Comparison of ENCODE assay signal across 1 cellular context in the genomic region with DNA sequence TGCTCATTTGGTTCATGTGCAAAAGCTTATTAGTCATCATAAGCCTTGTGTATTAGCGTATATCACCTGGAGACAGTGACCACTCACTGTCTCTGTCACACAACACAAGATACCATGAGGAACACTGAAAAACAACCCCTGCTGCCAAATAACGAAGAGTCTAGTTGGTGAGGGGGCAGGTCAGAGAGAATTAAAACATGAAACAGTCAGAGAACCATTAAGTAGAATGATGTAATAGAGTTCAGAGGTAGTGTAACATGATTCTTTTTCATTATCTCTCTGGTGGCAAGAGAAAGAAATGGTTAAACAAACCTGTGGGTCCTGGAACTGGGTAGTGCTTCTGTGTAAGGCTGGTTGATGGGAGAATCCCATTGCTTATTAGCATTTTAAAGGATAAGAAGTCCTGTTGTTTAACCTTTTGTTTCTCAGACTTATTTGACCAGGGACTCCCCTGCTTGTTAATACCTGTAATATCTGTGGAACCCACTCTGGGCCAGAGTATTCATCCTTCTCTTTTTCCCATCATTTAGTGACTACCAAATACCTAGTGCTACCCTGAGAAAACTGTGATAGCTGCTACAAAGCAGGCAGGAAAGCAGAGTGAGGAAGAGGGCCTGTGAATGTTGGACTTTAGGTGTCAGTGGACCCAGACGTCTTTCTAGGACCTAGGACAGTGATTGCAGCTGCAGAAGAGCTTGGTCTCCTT.
A peak's percentile ranks its signal among the peaks of the same experiment; 100 is the strongest.
TF ChIP-seq lines count a peak whose summit lies in the region.

No MANE protein-coding gene starts in this region.

TF ChIP-seq in HEK293, 187 proteins besides CTCF, POLR2A, EP300 and RAD21 (continued from another document and continues in another):
- TF ChIP-seq GFI1B (tag by site-specific recombination; IDR thresholded peaks at IDR 0.05) = no peak
- TF ChIP-seq ZIC2 (tag by site-specific recombination; IDR thresholded peaks at IDR 0.05) = no peak
- TF ChIP-seq YY1 (tag by site-specific recombination; IDR thresholded peaks at IDR 0.05) = no peak
- TF ChIP-seq SCRT2 (tag by site-specific recombination; IDR thresholded peaks at IDR 0.05) = peak; percentile 91
- TF ChIP-seq ZNF791 (tag by site-specific recombination; IDR thresholded peaks at IDR 0.05) = no peak
- no peak for TF ChIP-seq BCL11A (tag by site-specific recombination; IDR thresholded peaks at IDR 0.05; ENCODE audit: low read depth)
- TF ChIP-seq YY2 (tag by site-specific recombination; IDR thresholded peaks at IDR 0.05) = no peak
- no peak for TF ChIP-seq ZNF174 (tag by site-specific recombination; IDR thresholded peaks at IDR 0.05)
- TF ChIP-seq ZNF341 (tag by site-specific recombination; IDR thresholded peaks at IDR 0.05; ENCODE audit: low read depth) = no peak
- peak; percentile 36 for TF ChIP-seq PRDM1 (tag by site-specific recombination; IDR thresholded peaks at IDR 0.05)
- TF ChIP-seq, protein P1, sequence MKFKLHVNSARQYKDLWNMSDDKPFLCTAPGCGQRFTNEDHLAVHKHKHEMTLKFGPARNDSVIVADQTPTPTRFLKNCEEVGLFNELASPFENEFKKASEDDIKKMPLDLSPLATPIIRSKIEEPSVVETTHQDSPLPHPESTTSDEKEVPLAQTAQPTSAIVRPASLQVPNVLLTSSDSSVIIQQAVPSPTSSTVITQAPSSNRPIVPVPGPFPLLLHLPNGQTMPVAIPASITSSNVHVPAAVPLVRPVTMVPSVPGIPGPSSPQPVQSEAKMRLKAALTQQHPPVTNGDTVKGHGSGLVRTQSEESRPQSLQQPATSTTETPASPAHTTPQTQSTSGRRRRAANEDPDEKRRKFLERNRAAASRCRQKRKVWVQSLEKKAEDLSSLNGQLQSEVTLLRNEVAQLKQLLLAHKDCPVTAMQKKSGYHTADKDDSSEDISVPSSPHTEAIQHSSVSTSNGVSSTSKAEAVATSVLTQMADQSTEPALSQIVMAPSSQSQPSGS (tag by site-specific recombination; IDR thresholded peaks at IDR 0.05; ENCODE audit: low read depth) = peak; percentile 60; the same call in 1 of the 2 replicates
- peak; percentile 48; the same call in 1 of the 2 replicates for TF ChIP-seq GLIS1 (tag by site-specific recombination; IDR thresholded peaks at IDR 0.05)
- peak; percentile 70 for TF ChIP-seq OSR2 (tag by site-specific recombination; IDR thresholded peaks at IDR 0.05)
- no peak for TF ChIP-seq RBAK (tag by site-specific recombination; IDR thresholded peaks at IDR 0.05)
- TF ChIP-seq ZSCAN4 (tag by site-specific recombination; IDR thresholded peaks at IDR 0.05) = no peak
- no peak for TF ChIP-seq ZNF184 (tag by site-specific recombination; IDR thresholded peaks at IDR 0.05)
- TF ChIP-seq ZNF707 (tag by site-specific recombination; IDR thresholded peaks at IDR 0.05) = no peak
- no peak for TF ChIP-seq ZFP3 (tag by site-specific recombination; IDR thresholded peaks at IDR 0.05; ENCODE audit: low read depth)
- peak; percentile 14; the same call in 1 of the 2 replicates for TF ChIP-seq SP7 (tag by site-specific recombination; IDR thresholded peaks at IDR 0.05)
- TF ChIP-seq ZNF175 (tag by site-specific recombination; IDR thresholded peaks at IDR 0.05) = no peak
- no peak for TF ChIP-seq ZNF600 (tag by site-specific recombination; IDR thresholded peaks at IDR 0.05)
- TF ChIP-seq ZNF560 (tag by site-specific recombination; IDR thresholded peaks at IDR 0.05; ENCODE audit: borderline replicate concordance) = no peak
- TF ChIP-seq ZNF391 (tag by site-specific recombination; IDR thresholded peaks at IDR 0.05; ENCODE audit: borderline replicate concordance, low read depth) = no peak
- no peak for TF ChIP-seq ZNF658 (tag by site-specific recombination; IDR thresholded peaks at IDR 0.05)
- TF ChIP-seq ZNF629 (tag by site-specific recombination; IDR thresholded peaks at IDR 0.05) = peak; percentile 76
- no peak for TF ChIP-seq ZNF18 (tag by site-specific recombination; IDR thresholded peaks at IDR 0.05)
- no peak for TF ChIP-seq REPIN1 (tag by site-specific recombination; IDR thresholded peaks at IDR 0.05; ENCODE audit: low read depth)
- TF ChIP-seq MZF1 (tag by site-specific recombination; IDR thresholded peaks at IDR 0.05; ENCODE audit: borderline replicate concordance) = no peak
- no peak for TF ChIP-seq ZNF112 (tag by site-specific recombination; IDR thresholded peaks at IDR 0.05)
- peak; percentile 42 for TF ChIP-seq ZBTB17 (tag by site-specific recombination; IDR thresholded peaks at IDR 0.05)
- no peak for TF ChIP-seq ZNF274 (IDR thresholded peaks at IDR 0.05; ENCODE audit: low read length)
- TF ChIP-seq ZNF274 (tag by site-specific recombination; IDR thresholded peaks at IDR 0.05; ENCODE audit: borderline replicate concordance) = no peak
- TF ChIP-seq ZSCAN23 (tag by site-specific recombination; IDR thresholded peaks at IDR 0.05) = no peak
- TF ChIP-seq, protein P2, sequence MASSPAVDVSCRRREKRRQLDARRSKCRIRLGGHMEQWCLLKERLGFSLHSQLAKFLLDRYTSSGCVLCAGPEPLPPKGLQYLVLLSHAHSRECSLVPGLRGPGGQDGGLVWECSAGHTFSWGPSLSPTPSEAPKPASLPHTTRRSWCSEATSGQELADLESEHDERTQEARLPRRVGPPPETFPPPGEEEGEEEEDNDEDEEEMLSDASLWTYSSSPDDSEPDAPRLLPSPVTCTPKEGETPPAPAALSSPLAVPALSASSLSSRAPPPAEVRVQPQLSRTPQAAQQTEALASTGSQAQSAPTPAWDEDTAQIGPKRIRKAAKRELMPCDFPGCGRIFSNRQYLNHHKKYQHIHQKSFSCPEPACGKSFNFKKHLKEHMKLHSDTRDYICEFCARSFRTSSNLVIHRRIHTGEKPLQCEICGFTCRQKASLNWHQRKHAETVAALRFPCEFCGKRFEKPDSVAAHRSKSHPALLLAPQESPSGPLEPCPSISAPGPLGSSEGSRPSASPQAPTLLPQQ (tag by site-specific recombination; IDR thresholded peaks at IDR 0.05) = peak; percentile 50; the same call in 1 of the 2 replicates
- TF ChIP-seq, protein P3, sequence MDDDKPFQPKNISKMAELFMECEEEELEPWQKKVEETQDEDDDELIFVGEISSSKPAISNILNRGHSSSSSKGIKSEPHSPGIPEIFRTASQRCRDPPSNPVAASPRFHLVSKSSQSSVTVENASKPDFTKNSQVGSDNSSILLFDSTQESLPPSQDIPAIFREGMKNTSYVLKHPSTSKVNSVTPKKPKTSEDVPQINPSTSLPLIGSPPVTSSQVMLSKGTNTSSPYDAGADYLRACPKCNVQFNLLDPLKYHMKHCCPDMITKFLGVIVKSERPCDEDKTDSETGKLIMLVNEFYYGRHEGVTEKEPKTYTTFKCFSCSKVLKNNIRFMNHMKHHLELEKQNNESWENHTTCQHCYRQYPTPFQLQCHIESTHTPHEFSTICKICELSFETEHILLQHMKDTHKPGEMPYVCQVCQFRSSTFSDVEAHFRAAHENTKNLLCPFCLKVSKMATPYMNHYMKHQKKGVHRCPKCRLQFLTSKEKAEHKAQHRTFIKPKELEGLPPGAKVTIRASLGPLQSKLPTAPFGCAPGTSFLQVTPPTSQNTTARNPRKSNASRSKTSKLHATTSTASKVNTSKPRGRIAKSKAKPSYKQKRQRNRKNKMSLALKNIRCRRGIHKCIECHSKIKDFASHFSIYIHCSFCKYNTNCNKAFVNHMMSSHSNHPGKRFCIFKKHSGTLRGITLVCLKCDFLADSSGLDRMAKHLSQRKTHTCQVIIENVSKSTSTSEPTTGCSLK (tag by site-specific recombination; IDR thresholded peaks at IDR 0.05) = no peak
- TF ChIP-seq ZNF404 (tag by site-specific recombination; IDR thresholded peaks at IDR 0.05) = no peak
- TF ChIP-seq, protein P4, sequence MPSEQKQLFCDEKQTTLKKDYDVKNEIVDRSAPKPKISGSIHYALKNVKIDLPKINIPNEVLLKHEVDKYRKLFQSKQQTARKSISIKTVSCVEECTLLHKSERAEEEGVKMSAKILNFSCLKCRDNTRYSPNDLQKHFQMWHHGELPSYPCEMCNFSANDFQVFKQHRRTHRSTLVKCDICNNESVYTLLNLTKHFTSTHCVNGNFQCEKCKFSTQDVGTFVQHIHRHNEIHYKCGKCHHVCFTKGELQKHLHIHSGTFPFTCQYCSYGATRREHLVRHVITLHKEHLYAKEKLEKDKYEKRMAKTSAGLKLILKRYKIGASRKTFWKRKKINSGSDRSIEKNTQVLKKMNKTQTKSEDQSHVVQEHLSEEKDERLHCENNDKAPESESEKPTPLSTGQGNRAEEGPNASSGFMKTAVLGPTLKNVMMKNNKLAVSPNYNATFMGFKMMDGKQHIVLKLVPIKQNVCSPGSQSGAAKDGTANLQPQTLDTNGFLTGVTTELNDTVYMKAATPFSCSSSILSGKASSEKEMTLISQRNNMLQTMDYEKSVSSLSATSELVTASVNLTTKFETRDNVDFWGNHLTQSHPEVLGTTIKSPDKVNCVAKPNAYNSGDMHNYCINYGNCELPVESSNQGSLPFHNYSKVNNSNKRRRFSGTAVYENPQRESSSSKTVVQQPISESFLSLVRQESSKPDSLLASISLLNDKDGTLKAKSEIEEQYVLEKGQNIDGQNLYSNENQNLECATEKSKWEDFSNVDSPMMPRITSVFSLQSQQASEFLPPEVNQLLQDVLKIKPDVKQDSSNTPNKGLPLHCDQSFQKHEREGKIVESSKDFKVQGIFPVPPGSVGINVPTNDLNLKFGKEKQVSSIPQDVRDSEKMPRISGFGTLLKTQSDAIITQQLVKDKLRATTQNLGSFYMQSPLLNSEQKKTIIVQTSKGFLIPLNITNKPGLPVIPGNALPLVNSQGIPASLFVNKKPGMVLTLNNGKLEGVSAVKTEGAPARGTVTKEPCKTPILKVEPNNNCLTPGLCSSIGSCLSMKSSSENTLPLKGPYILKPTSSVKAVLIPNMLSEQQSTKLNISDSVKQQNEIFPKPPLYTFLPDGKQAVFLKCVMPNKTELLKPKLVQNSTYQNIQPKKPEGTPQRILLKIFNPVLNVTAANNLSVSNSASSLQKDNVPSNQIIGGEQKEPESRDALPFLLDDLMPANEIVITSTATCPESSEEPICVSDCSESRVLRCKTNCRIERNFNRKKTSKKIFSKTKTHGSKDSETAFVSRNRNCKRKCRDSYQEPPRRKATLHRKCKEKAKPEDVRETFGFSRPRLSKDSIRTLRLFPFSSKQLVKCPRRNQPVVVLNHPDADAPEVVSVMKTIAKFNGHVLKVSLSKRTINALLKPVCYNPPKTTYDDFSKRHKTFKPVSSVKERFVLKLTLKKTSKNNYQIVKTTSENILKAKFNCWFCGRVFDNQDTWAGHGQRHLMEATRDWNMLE (tag by site-specific recombination; conservative IDR thresholded peaks at IDR 0.05; ENCODE audit: low read depth) = peak; percentile 27; the same call in 1 of the 2 replicates
- peak; percentile 45; the same call in 1 of the 2 replicates for TF ChIP-seq ZNF366 (tag by site-specific recombination; conservative IDR thresholded peaks at IDR 0.05)
- TF ChIP-seq GLI4 (tag by site-specific recombination; IDR thresholded peaks at IDR 0.05) = no peak
- TF ChIP-seq ZNF747 (tag by site-specific recombination; IDR thresholded peaks at IDR 0.05) = no peak
- TF ChIP-seq ZBTB8A (tag by site-specific recombination; IDR thresholded peaks at IDR 0.05) = no peak
- no peak for TF ChIP-seq HOXA7 (CRISPR knock-in tag; IDR thresholded peaks at IDR 0.05; ENCODE audit: borderline replicate concordance)
- TF ChIP-seq, protein P5, sequence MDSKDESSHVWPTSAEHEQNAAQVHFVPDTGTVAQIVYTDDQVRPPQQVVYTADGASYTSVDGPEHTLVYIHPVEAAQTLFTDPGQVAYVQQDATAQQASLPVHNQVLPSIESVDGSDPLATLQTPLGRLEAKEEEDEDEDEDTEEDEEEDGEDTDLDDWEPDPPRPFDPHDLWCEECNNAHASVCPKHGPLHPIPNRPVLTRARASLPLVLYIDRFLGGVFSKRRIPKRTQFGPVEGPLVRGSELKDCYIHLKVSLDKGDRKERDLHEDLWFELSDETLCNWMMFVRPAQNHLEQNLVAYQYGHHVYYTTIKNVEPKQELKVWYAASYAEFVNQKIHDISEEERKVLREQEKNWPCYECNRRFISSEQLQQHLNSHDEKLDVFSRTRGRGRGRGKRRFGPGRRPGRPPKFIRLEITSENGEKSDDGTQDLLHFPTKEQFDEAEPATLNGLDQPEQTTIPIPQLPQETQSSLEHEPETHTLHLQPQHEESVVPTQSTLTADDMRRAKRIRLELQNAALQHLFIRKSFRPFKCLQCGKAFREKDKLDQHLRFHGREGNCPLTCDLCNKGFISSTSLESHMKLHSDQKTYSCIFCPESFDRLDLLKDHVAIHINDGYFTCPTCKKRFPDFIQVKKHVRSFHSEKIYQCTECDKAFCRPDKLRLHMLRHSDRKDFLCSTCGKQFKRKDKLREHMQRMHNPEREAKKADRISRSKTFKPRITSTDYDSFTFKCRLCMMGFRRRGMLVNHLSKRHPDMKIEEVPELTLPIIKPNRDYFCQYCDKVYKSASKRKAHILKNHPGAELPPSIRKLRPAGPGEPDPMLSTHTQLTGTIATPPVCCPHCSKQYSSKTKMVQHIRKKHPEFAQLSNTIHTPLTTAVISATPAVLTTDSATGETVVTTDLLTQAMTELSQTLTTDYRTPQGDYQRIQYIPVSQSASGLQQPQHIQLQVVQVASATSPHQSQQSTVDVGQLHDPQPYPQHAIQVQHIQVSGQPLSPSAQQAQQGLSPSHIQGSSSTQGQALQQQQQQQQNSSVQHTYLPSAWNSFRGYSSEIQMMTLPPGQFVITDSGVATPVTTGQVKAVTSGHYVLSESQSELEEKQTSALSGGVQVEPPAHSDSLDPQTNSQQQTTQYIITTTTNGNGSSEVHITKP (tag by site-specific recombination; IDR thresholded peaks at IDR 0.05) = peak; percentile 29; the same call in 1 of the 2 replicates
- no peak for TF ChIP-seq ZNF416 (tag by site-specific recombination; IDR thresholded peaks at IDR 0.05)
- TF ChIP-seq EGR2 (tag by site-specific recombination; IDR thresholded peaks at IDR 0.05; ENCODE audit: low read depth) = no peak
- TF ChIP-seq ZNF473 (tag by site-specific recombination; IDR thresholded peaks at IDR 0.05) = no peak
- TF ChIP-seq ZEB2 (tag by site-specific recombination; IDR thresholded peaks at IDR 0.05) = no peak
- TF ChIP-seq ZNF549 (tag by site-specific recombination; IDR thresholded peaks at IDR 0.05) = no peak
- TF ChIP-seq ZNF138 (tag by site-specific recombination; IDR thresholded peaks at IDR 0.05; ENCODE audit: borderline replicate concordance) = no peak
